In the genomic region with DNA sequence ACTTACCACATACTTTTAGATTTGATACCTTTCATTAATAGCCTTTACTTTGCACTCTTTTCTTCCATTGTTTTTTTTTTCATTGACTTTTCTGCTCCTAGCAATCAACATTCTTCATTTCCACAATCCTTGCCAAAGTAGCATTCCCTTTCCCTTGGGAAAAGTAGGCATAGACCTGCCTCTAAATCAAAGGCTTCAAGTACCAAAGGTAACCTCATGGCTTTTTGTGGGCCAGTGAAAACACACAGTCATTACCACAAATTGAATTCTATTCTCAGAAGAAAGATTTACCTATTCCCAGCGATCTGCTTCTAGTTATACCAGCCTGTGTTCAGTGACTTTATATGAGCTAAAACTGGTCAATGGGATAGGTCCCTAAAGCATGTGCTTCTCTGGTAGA, we compare ENCODE assay signal across 18 cellular contexts.
DNase-seq lines count a peak whose midpoint lies in the region; ATAC-seq, FAIRE-seq and TF ChIP-seq lines count a peak whose summit lies in the region.
"Had no signal": no experiment of that assay in that cellular context is flagged by ENCODE, and none has a peak within 500 bp of the region (broad histone marks: within the 10 kb centered on the region; RNA-seq: fewer than 3 reads in every experiment).

No MANE protein-coding gene starts in this region.

- no peak overlapping the region for H3K4me3 ChIP-seq in ACC112 (ENCODE audit: low read depth, low read length)
- H3K4me3 ChIP-seq in Panc1 (ENCODE audit: low read depth in 2 of 2, low read length in 2 of 2): no peak overlapping the region
- H3K4me3 ChIP-seq in kidney (ENCODE audit: low read length in 2 of 2): no peak overlapping the region
- H3K4me3 ChIP-seq: MG63, SJSA1 had no signal

- H3K9ac ChIP-seq in kidney (ENCODE audit: low read length in 2 of 2): no peak overlapping the region

- H3K4me1 ChIP-seq in ACC112 (ENCODE audit: control insufficient read depth, insufficient read depth, low read length, unreplicated experiment) (peaks cover 16% of the 10 kb centered on the region), Panc1 (ENCODE audit: control insufficient read depth, insufficient read depth, low read length) (no peaks in the 10 kb centered on the region), kidney (ENCODE audit: control insufficient read depth in 1 of 2, insufficient read depth in 1 of 2, low read depth in 1 of 2, low read length in 2 of 2) (no peaks in the 10 kb centered on the region)

- H3K79me2 ChIP-seq in ACC112 (ENCODE audit: control insufficient read depth, insufficient read depth, low read length, unreplicated experiment): no peaks in the 10 kb centered on the region

- in situ Hi-C loops in Panc1 (cut with HindIII; ENCODE audit: low pct_unique_long_range_greater_than_20kb, low sequenced_read_pairs): no loop called here

- H3K27me3 ChIP-seq in ACC112 (ENCODE audit: insufficient read depth, low read length): no peaks in the 10 kb centered on the region
- H3K27me3 ChIP-seq in Panc1 (ENCODE audit: control insufficient read depth, insufficient read depth, low read length): no peaks in the 10 kb centered on the region
- H3K27me3 ChIP-seq: MG63, SJSA1 had no signal

- no peaks in the 10 kb centered on the region for H3K9me3 ChIP-seq in Panc1 (ENCODE audit: control insufficient read depth, insufficient read depth, low read depth, low read length)
- no peaks in the 10 kb centered on the region for H3K9me3 ChIP-seq in kidney (ENCODE audit: control insufficient read depth in 1 of 2, low read length in 2 of 2)
- H3K9me3 ChIP-seq: MG63, SJSA1 had no signal

- POLR2A ChIA-PET in Panc1 (lab: Charles Lee): no interaction called here

- H3K36me3 ChIP-seq in ACC112 (ENCODE audit: insufficient read depth, low read length) (no peaks in the 10 kb centered on the region), Panc1 (ENCODE audit: control insufficient read depth, insufficient read depth, low read length) (no peaks in the 10 kb centered on the region), kidney (ENCODE audit: control insufficient read depth in 1 of 2, insufficient read depth in 2 of 2, low read length in 2 of 2) (no peaks in the 10 kb centered on the region)
- H3K36me3 ChIP-seq: MG63, SJSA1 had no signal

- no peak overlapping the region for H2AFZ ChIP-seq in ACC112 (ENCODE audit: low read length, unreplicated experiment)

- FAIRE-seq in kidney (lab: Jason Lieb, UNC): no peak

- intact Hi-C loops in Panc1 (cut with micrococcal nuclease; ENCODE audit: unreplicated experiment) (no loop called here), kidney (cut with DNase I) (no loop called here)

- CTCF ChIA-PET in Panc1 (lab: Charles Lee): no interaction called here

- DNase-seq in LHCN-M2 (ENCODE audit: low read depth) (peak; percentile 19), Panc1 (ENCODE audit: low read depth, low spot score) (no peak), epithelial cell of prostate (ENCODE audit: low read depth, low spot score) (no peak), kidney (no peak), DMS53 treated with DMSO at 0.1 percent for 48 hours (lab: John Stamatoyannopoulos, UW; ENCODE audit: unreplicated experiment) (no peak)
- DNase-seq: ACHN; Calu3; CD4-positive, CD25-positive, alpha-beta regulatory T cell; H7; KBM-7; NCI-H1092; NCI-H2171; NCI-H446 treated with DMSO at 0.1 percent for 48 hours; NCI-H748 treated with DMSO at 0.1 percent for 48 hours had no signal

- no TSS peak for BruUV-seq in Panc1 (replicated peaks; lab: Mats Ljungman, UMichigan)

- TF ChIP-seq CTCF in Panc1 (IDR thresholded peaks at IDR 0.05) (no peak), kidney (IDR thresholded peaks at IDR 0.05; ENCODE audit: borderline replicate concordance, extremely low read depth, insufficient read depth) (no peak)

- no peak for ATAC-seq in Panc1
- ATAC-seq in HG02759 (IDR thresholded peaks at IDR 0.05; ENCODE audit: unreplicated experiment): no peak

- H3K27ac ChIP-seq in ACC112 (ENCODE audit: low read depth, low read length) (peak overlapping the region; percentile 45), Panc1 (ENCODE audit: low read length) (peak overlapping the region; percentile 68), epithelial cell of prostate (peak overlapping the region; percentile 67), kidney (ENCODE audit: low read depth in 2 of 2, low read length in 2 of 2) (no peak overlapping the region)
- H3K27ac ChIP-seq: SJSA1 had no signal

Comparison
In these comparisons a context has a peak if more than half of its experiments do, and no peak if none do; other contexts are left out.
1. H3K27ac ChIP-seq: peak in ACC112 (single experiment), Panc1 (single experiment) and epithelial cell of prostate (single experiment); none in kidney (0 of 2).